Comparison of ENCODE assay signal across 1 cellular context in the genomic region with DNA sequence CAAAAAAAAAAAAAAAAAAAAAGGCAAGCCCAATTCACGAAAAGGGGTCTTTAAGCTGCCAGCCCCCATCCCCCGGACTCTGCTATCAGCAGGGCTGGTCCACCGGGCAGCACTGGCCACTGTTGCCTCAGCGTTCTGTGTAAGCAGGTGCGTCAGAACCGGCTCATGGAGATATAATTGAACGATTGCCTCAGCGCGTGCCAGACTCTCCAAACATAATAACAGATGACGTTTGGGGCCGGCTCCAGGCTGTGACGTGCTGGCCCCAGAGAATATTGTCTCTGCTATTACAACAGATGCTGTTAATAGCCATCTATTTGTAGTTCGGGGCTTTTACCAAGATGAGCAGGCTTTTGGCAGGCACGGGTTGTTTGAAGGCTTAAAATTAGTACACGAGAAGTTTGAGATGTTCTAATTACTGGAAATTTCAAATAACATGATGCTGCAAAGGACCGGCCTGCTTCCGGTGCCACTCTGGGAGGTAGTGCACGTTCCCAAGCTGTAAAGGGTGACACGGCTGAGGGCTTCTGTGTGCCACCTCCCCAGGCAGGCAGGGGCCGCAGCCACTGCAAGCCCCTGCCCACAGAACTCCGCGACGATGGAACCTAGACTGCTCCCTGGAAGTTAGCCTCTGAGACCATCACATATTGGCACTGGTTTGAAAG.
TF ChIP-seq lines count a peak whose summit lies in the region.
"Not testable (repeated sequence)": the region's sequence is repeated elsewhere in the genome, so short reads cannot be mapped to it uniquely, and the experiment has no call there.

No MANE protein-coding gene starts in this region.

TF ChIP-seq in K562, 482 proteins besides CTCF, POLR2A, EP300 and RAD21:
- not testable (repeated sequence) for TF ChIP-seq CEBPG (CRISPR knock-in tag; IDR thresholded peaks at IDR 0.05)
- peak in 1 of 2 experiments; percentile 49; a peak in 2 of 4 replicates for TF ChIP-seq CEBPG (tag; conservative IDR thresholded peaks at IDR 0.05 in 1 of 2, IDR thresholded peaks at IDR 0.05 in 1 of 2)
- TF ChIP-seq, protein P1, sequence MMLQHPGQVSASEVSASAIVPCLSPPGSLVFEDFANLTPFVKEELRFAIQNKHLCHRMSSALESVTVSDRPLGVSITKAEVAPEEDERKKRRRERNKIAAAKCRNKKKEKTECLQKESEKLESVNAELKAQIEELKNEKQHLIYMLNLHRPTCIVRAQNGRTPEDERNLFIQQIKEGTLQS (IDR thresholded peaks at IDR 0.05) = peak; percentile 23; the same call in 1 of the 2 replicates
- TF ChIP-seq, protein P1 (CRISPR knock-in tag; conservative IDR thresholded peaks at IDR 0.05) = not testable (repeated sequence)
